9 cellular contexts compared by ENCODE assay signal in genomic region chr6:47307362-47308222, GRCh38. TPM values are rescaled to one million over a fixed set of nuclear protein-coding genes. Genes with fewer than 3 reads are reported as not detected.
DNase-seq lines count a peak whose midpoint lies in the region; ATAC-seq and TF ChIP-seq lines count a peak whose summit lies in the region.
"Had no signal": no experiment of that assay in that cellular context is flagged by ENCODE, and none has a peak within 500 bp of the region (broad histone marks: within the 10 kb centered on the region; RNA-seq: fewer than 3 reads in every experiment).

No MANE protein-coding gene starts in this region.

- H3K4me3 Mint-ChIP-seq in H9 (peak overlapping the region; percentile 91 to 96), activated B cell treated with CpG ODN at 0.5 μM for 24 hours (peak overlapping the region; percentile 73)

- H3K36me3 Mint-ChIP-seq in H9 (ENCODE audit: insufficient read depth in 1 of 3, low read depth in 3 of 3) (peaks cover 2 to 9% (median 9%) of the 10 kb centered on the region in 3 experiments; a peak in 6 of 7 replicates), activated B cell treated with CpG ODN at 0.5 μM for 24 hours (ENCODE audit: low read depth) (no peaks in the 10 kb centered on the region)
- H3K36me3 Mint-ChIP-seq: T-cell had no signal

- H3K9me3 Mint-ChIP-seq in H9: peaks cover 5% of the 10 kb centered on the region in 2 experiments
- H3K9me3 Mint-ChIP-seq in activated B cell treated with CpG ODN at 0.5 μM for 24 hours: no peaks in the 10 kb centered on the region
- H3K9me3 Mint-ChIP-seq: T-cell had no signal

- no peak overlapping the region for H3K4ac ChIP-seq in H9 (ENCODE audit: low read depth, low read length)

- no peaks in the 10 kb centered on the region for H3K27me3 ChIP-seq in H9 (ENCODE audit: insufficient read depth, low read length)
- H3K27me3 ChIP-seq in gastroesophageal sphincter: no peaks in the 10 kb centered on the region
- H3K27me3 ChIP-seq in sigmoid colon: no peaks in the 10 kb centered on the region

- no peak overlapping the region for H2BK15ac ChIP-seq in H9 (ENCODE audit: low read depth, low read length)

- no peak overlapping the region for H4K91ac ChIP-seq in H9 (ENCODE audit: insufficient read length, low read depth, low read length)

- no peaks in the 10 kb centered on the region for H3K36me3 ChIP-seq in gastroesophageal sphincter
- no peaks in the 10 kb centered on the region for H3K36me3 ChIP-seq in sigmoid colon

- intact Hi-C loops in activated B cell treated with CpG ODN at 0.5 μM for 24 hours (cut with micrococcal nuclease): no loop called here
- intact Hi-C loops in sigmoid colon (cut with DNase I): loop anchor here (2.0 kb wide), 1 partner anchor 65 kb away; no protein-coding TSS in a partner anchor

- CTCF ChIA-PET in activated B cell treated with CpG ODN at 0.5 μM for 24 hours (lab: Charles Lee): interaction anchor here (0.7 to 1.9 kb wide), 4 partner anchors 9 to 214 kb away, joined by 3 to 4 read pairs (median 4); no protein-coding TSS in a partner anchor

- H3T11ph ChIP-seq in H9 (ENCODE audit: low read length): no peak overlapping the region

- H3K9me3 ChIP-seq in H9 (ENCODE audit: control insufficient read depth, low read depth, low read length) (no peaks in the 10 kb centered on the region), gastroesophageal sphincter (no peaks in the 10 kb centered on the region), sigmoid colon (no peaks in the 10 kb centered on the region)

- no peak overlapping the region for H2BK120ac ChIP-seq in H9 (ENCODE audit: low read depth, low read length, poor library complexity, severe bottlenecking)

- H4K8ac ChIP-seq in H9 (replicated peaks; ENCODE audit: insufficient read length, low read depth, low read length): no peak overlapping the region

- ATAC-seq in activated B cell treated with CpG ODN at 0.5 μM for 24 hours (ENCODE audit: low read depth): no peak
- no peak for ATAC-seq in gastroesophageal sphincter
- ATAC-seq in GM19452 (IDR thresholded peaks at IDR 0.05; ENCODE audit: unreplicated experiment): no peak
- ATAC-seq: T-cell had no signal

- H2BK5ac ChIP-seq in H9 (ENCODE audit: insufficient read length, low read length): no peak overlapping the region

- H4K20me1 ChIP-seq in H9 (ENCODE audit: control insufficient read depth, insufficient read depth, insufficient read length): no peaks in the 10 kb centered on the region

- H2BK12ac ChIP-seq in H9 (ENCODE audit: insufficient read length, low read depth, low read length): no peak overlapping the region

- DNase-seq in H9 (no peak), activated B cell treated with CpG ODN at 0.5 μM for 24 hours (no peak), sigmoid colon (no peak)
- no peak for DNase-seq in stimulated activated CD4-positive, alpha-beta T cell treated with anti-CD3 and anti-CD28 coated beads, Interleukin-1b, Interleukin-23, amount 100 ng/mL, for 48 hours
- no peak for DNase-seq in stimulated activated naive CD4-positive, alpha-beta T cell treated with Interleukin-2 at 50 U/mL for 16 hours (lab: John Stamatoyannopoulos, UW)
- DNase-seq: NCI-H1436, T-cell had no signal

- H3K79me1 ChIP-seq in H9 (ENCODE audit: insufficient read depth, low read depth, low read length, poor library complexity, severe bottlenecking): no peaks in the 10 kb centered on the region

- H3K4me1 Mint-ChIP-seq in H9 (peaks cover 36 to 40% of the 10 kb centered on the region in 2 experiments), activated B cell treated with CpG ODN at 0.5 μM for 24 hours (peaks cover 12% of the 10 kb centered on the region)

- no peak for TF ChIP-seq POLR2A in gastroesophageal sphincter (IDR thresholded peaks at IDR 0.05)
- no peak for TF ChIP-seq POLR2A in sigmoid colon (IDR thresholded peaks at IDR 0.05)

- H2BK20ac ChIP-seq in H9 (ENCODE audit: low read depth, low read length, poor library complexity, severe bottlenecking): no peak overlapping the region

- H3K27me3 Mint-ChIP-seq in H9 (ENCODE audit: low read depth): no peaks in the 10 kb centered on the region
- peaks cover 24% of the 10 kb centered on the region for H3K27me3 Mint-ChIP-seq in activated B cell treated with CpG ODN at 0.5 μM for 24 hours

- TF ChIP-seq CTCF in H9 (conservative IDR thresholded peaks at IDR 0.05) (no peak), activated B cell treated with CpG ODN at 0.5 μM for 24 hours (IDR thresholded peaks at IDR 0.05) (no peak), gastroesophageal sphincter (IDR thresholded peaks at IDR 0.05) (no peak), sigmoid colon (IDR thresholded peaks at IDR 0.05) (no peak)

- no peak overlapping the region; the same call in 1 of the 2 replicates for H3K14ac ChIP-seq in H9 (ENCODE audit: insufficient read depth, low read length)

- POLR2A ChIA-PET in activated B cell treated with CpG ODN at 0.5 μM for 24 hours (lab: Charles Lee): no interaction called here

- H3K4me1 ChIP-seq in H9 (ENCODE audit: insufficient read depth, low read length): peaks cover 3% of the 10 kb centered on the region; the same call in 1 of the 2 replicates
- peaks cover 0 to 62% (median 0%) of the 10 kb centered on the region in 3 donors for H3K4me1 ChIP-seq in gastroesophageal sphincter
- H3K4me1 ChIP-seq in sigmoid colon: peaks cover 0 to 59% (median 22%) of the 10 kb centered on the region in 4 donors

- no CpG with 5 or more reads among the region's 7 CpGs for WGBS in H9 (ENCODE audit: extremely low coverage, insufficient read length, low lambda C conversion rate)
- WGBS in gastroesophageal sphincter (ENCODE audit: low coverage in 1 of 2), 2 donors: 68 to 87% methylated on average over 5 to 7 of the region's 7 CpGs
- WGBS in sigmoid colon, 2 donors: 93 to 95% methylated on average over 7 of the region's 7 CpGs

- H2AFZ ChIP-seq in H9 (ENCODE audit: low read length): no peak overlapping the region

- H3K23me2 ChIP-seq in H9 (ENCODE audit: insufficient read length, low read depth, low read length, poor library complexity, severe bottlenecking): peaks cover 7% of the 10 kb centered on the region

- no peak overlapping the region for H3K23ac ChIP-seq in H9 (ENCODE audit: insufficient read length, low read depth, low read length)

- H3K18ac ChIP-seq in H9 (ENCODE audit: insufficient read length, low read depth, low read length): no peak overlapping the region

- TF ChIP-seq EP300 in gastroesophageal sphincter (IDR thresholded peaks at IDR 0.05) (no peak), sigmoid colon (IDR thresholded peaks at IDR 0.05) (no peak)

- H3K79me2 ChIP-seq in H9 (ENCODE audit: insufficient read depth, low read length): peaks cover 45% of the 10 kb centered on the region

- no peak overlapping the region for H4K5ac ChIP-seq in H9 (ENCODE audit: insufficient read length, low read depth, low read length)

- 0 out of 7 replicates have a peak overlapping the region, but pooled peaks of 1 of the 3 experiments have one; percentile 25 for H3K27ac Mint-ChIP-seq in H9
- no peak overlapping the region for H3K27ac Mint-ChIP-seq in activated B cell treated with CpG ODN at 0.5 μM for 24 hours
- H3K27ac Mint-ChIP-seq: T-cell had no signal

- H3K56ac ChIP-seq in H9 (ENCODE audit: insufficient read length, low read depth, low read length): no peak overlapping the region

- H3K4me2 ChIP-seq in H9 (ENCODE audit: insufficient read depth, insufficient read length, low read length): peak overlapping the region; percentile 99

- H3K4me3 ChIP-seq in gastroesophageal sphincter: peak overlapping the region; percentile 90 to 91
- H3K4me3 ChIP-seq in sigmoid colon: peak overlapping the region in 3 of 4 donors; percentile 68 to 93 (median 70)

- no peak overlapping the region for H3K27ac ChIP-seq in H9 (ENCODE audit: insufficient read length, low read depth, low read length)
- H3K27ac ChIP-seq in gastroesophageal sphincter: peak overlapping the region in 3 of 4 donors; percentile 27 to 90 (median 88)
- peak overlapping the region in 2 of 4 donors; percentile 87 to 93 for H3K27ac ChIP-seq in sigmoid colon

- H2AK5ac ChIP-seq in H9 (ENCODE audit: insufficient read length, low read length): no peak overlapping the region

- H3K9ac ChIP-seq in H9 (ENCODE audit: extremely low read depth, insufficient read length, low read length): peak overlapping the region; percentile 73

RNA-seq across cellular contexts. Expression of gene TNFRSF21, which starts 2.1 kb away (rescaled TPM):
- total RNA-seq in H9 (2021) (39.1 and 40.9 TPM in 2 replicates), activated B cell treated with CpG ODN at 0.5 μM for 24 hours (1.0 and 1.1 TPM in 2 replicates), gastroesophageal sphincter (10 to 100 TPM; 14.3 to 63.8 (median 27.9) TPM), sigmoid colon (10 to 100 TPM; 15.8 to 25.3 (median 20.6) TPM)
- polyA plus RNA-seq in sigmoid colon: 10 to 100 TPM; 26.4 to 49.9 (median 34.0) TPM
